ENCODE assay signal across 1 cellular context in genomic region chr6:33280539-33280938, GRCh38.
TF ChIP-seq lines count a peak whose summit lies in the region.

No MANE protein-coding gene starts in this region.

TF ChIP-seq in HepG2, 621 proteins besides CTCF, POLR2A, EP300 and RAD21:
- TF ChIP-seq HNRNPLL (IDR thresholded peaks at IDR 0.05; ENCODE audit: low read depth, low read length, poor library complexity, severe bottlenecking), result no peak
- 0 out of 2 replicates have a peak, but pooled peaks have one; percentile 34 for TF ChIP-seq ZNF225 (CRISPR knock-in tag; IDR thresholded peaks at IDR 0.05)
- 0 out of 2 replicates have a peak, but pooled peaks have one; percentile 30 for TF ChIP-seq HIVEP1 (CRISPR knock-in tag; IDR thresholded peaks at IDR 0.05)
- no peak for TF ChIP-seq PAX8 (CRISPR knock-in tag; IDR thresholded peaks at IDR 0.05; ENCODE audit: borderline replicate concordance)
- peak; percentile 5; the same call in 1 of the 2 replicates for TF ChIP-seq ZBTB4 (CRISPR knock-in tag; IDR thresholded peaks at IDR 0.05; ENCODE audit: borderline replicate concordance)
- TF ChIP-seq ZBTB33 (CRISPR knock-in tag; IDR thresholded peaks at IDR 0.05), result peak; percentile 42; the same call in 1 of the 2 replicates
- peak; percentile 43 for TF ChIP-seq RBM39 (IDR thresholded peaks at IDR 0.05; ENCODE audit: low read depth, low read length, poor library complexity, severe bottlenecking)
- 0 out of 2 replicates have a peak, but pooled peaks have one; percentile 30 for TF ChIP-seq ZBTB7A (CRISPR knock-in tag; IDR thresholded peaks at IDR 0.05)
TF ChIP-seq in HepG2: peak in this region for 6.
